23 cellular contexts compared by ENCODE assay signal in genomic region chr3:141682921-141683320, GRCh38.
"Had no signal": no experiment of that assay in that cellular context is flagged by ENCODE, and none has a peak within 500 bp of the region (broad histone marks: within the 10 kb centered on the region; RNA-seq: fewer than 3 reads in every experiment).

No MANE protein-coding gene starts in this region.

- H3K27me3 Mint-ChIP-seq: naive B cell had no signal

- H3K4me3 Mint-ChIP-seq: mesothelial cell of epicardium, naive B cell had no signal

- H3K27me3 ChIP-seq: dorsolateral prefrontal cortex, esophagus squamous epithelium, gastrocnemius medialis, heart right ventricle, left lung had no signal

- DNase-seq: dermis blood vessel endothelial cell; dorsolateral prefrontal cortex; effector CD4-positive, alpha-beta T cell; effector memory CD4-positive, alpha-beta T cell; erythroblast; esophagus squamous epithelium; foreskin fibroblast; foreskin melanocyte; gastrocnemius medialis; glutamatergic neuron; head of caudate nucleus; heart right ventricle; hippocampal formation; left cardiac atrium; left lung; left ventricle myocardium superior; lower lobe of right lung; mucosa of descending colon; naive B cell had no signal

- H3K9me3 ChIP-seq: esophagus squamous epithelium, gastrocnemius medialis, left lung, lower lobe of right lung, mucosa of descending colon had no signal

- H3K27ac ChIP-seq: coronary artery, dorsolateral prefrontal cortex, epithelial cell of prostate, esophagus squamous epithelium, gastrocnemius medialis, heart right ventricle, lower lobe of right lung had no signal

- H3K36me3 Mint-ChIP-seq: mesothelial cell of epicardium, naive B cell had no signal

- H3K4me3 ChIP-seq: coronary artery, dorsolateral prefrontal cortex, esophagus squamous epithelium, gastrocnemius medialis, heart right ventricle, left lung, lower lobe of right lung, mucosa of descending colon had no signal

- H3K36me3 ChIP-seq: esophagus squamous epithelium, gastrocnemius medialis, heart right ventricle, left lung, lower lobe of right lung had no signal

- ATAC-seq: esophagus mucosa, gastrocnemius medialis, heart right ventricle, left cardiac atrium, left lung, left ventricle myocardium superior, lower lobe of right lung, mucosa of descending colon had no signal

- H3K27ac Mint-ChIP-seq: mesothelial cell of epicardium had no signal
